ENCODE assay signal across 18 cellular contexts in the genomic region with DNA sequence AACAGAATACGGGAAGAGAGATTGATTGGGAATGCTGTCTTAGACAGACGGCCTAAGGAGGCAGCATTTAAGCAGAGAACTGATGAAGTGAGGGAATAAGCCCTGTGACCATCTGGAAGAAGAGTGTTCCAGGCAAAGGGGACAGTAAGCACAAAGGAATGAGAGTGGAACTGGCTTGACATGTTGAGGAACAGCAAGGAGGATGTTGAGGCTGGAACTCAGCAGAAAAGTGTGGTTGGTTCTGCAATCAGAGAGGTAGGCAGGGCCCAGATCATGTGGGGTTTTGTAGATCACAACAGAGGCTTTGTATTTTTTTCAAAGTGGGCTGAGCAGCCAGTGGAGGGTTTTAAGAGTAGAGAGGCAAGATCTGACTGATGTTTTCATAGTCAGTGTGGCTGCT.
"Had no signal": no experiment of that assay in that cellular context is flagged by ENCODE, and none has a peak within 500 bp of the region (broad histone marks: within the 10 kb centered on the region; RNA-seq: fewer than 3 reads in every experiment).

No MANE protein-coding gene starts in this region.

- H3K4me3 Mint-ChIP-seq: activated CD8-positive, alpha-beta T cell treated with anti-CD3 and anti-CD28 coated beads, Interleukin-2, amount 10 ng/mL, durations not matched to agents 7 days and 5 days; activated naive CD8-positive, alpha-beta T cell treated with anti-CD3 and anti-CD28 coated beads, Interleukin-2, amount 50 U/mL, for 24 hours; naive thymus-derived CD4-positive, alpha-beta T cell had no signal

- H3K9me3 Mint-ChIP-seq: activated naive CD8-positive, alpha-beta T cell treated with anti-CD3 and anti-CD28 coated beads, Interleukin-2, amount 50 U/mL, for 24 hours; naive thymus-derived CD4-positive, alpha-beta T cell had no signal

- H3K27me3 Mint-ChIP-seq: activated naive CD8-positive, alpha-beta T cell treated with anti-CD3 and anti-CD28 coated beads, Interleukin-2, amount 50 U/mL, for 24 hours had no signal

- ATAC-seq: activated CD8-positive, alpha-beta T cell treated with anti-CD3 and anti-CD28 coated beads, Interleukin-2, amount 10 ng/mL, durations not matched to agents 7 days and 5 days; activated naive CD8-positive, alpha-beta T cell treated with anti-CD3 and anti-CD28 coated beads, Interleukin-2, amount 50 U/mL, for 24 hours; left cardiac atrium; naive thymus-derived CD4-positive, alpha-beta T cell had no signal

- H3K4me1 Mint-ChIP-seq: activated naive CD8-positive, alpha-beta T cell treated with anti-CD3 and anti-CD28 coated beads, Interleukin-2, amount 50 U/mL, for 24 hours; naive thymus-derived CD4-positive, alpha-beta T cell had no signal

- DNase-seq: activated CD4-positive, alpha-beta T cell treated with anti-CD3 and anti-CD28 coated beads for 4 hours; activated CD8-positive, alpha-beta memory T cell treated with anti-CD3 and anti-CD28 coated beads, Interleukin-2, amount 50 U/mL, for 48 hours; activated CD8-positive, alpha-beta T cell treated with anti-CD3 and anti-CD28 coated beads, Interleukin-2, amount 10 ng/mL, durations not matched to agents 7 days and 5 days; activated naive CD4-positive, alpha-beta T cell treated with Interleukin-2 at 50 U/mL for 16 hours; activated naive CD8-positive, alpha-beta T cell treated with anti-CD3 and anti-CD28 coated beads, Interleukin-2, amount 50 U/mL, for 24 hours; esophagus squamous epithelium; hippocampal formation; left cardiac atrium; naive thymus-derived CD4-positive, alpha-beta T cell; nucleus accumbens; small intestine; T1000; tibial artery had no signal

- H3K36me3 Mint-ChIP-seq: naive thymus-derived CD4-positive, alpha-beta T cell had no signal

- H3K27ac Mint-ChIP-seq: activated CD8-positive, alpha-beta T cell treated with anti-CD3 and anti-CD28 coated beads, Interleukin-2, amount 10 ng/mL, durations not matched to agents 7 days and 5 days; activated naive CD8-positive, alpha-beta T cell treated with anti-CD3 and anti-CD28 coated beads, Interleukin-2, amount 50 U/mL, for 24 hours; naive thymus-derived CD4-positive, alpha-beta T cell had no signal

- H3K4me3 ChIP-seq: ascending aorta, cardiac muscle cell, esophagus squamous epithelium, lung, right atrium auricular region, tibial artery, vagina had no signal
